ENCODE assay signal across 8 cellular contexts in genomic region chr2:200383380-200384110, GRCh38.
DNase-seq lines count a peak whose midpoint lies in the region; ATAC-seq, FAIRE-seq and TF ChIP-seq lines count a peak whose summit lies in the region.

No MANE protein-coding gene starts in this region.

- H3K9me3 ChIP-seq in GM12878 (replicated peaks; ENCODE audit: control insufficient read depth, insufficient read depth, low read length), result peaks cover 1% of the 10 kb centered on the region; the same call in 2 of the 3 replicates

- TF ChIP-seq EP300 in GM12878 (IDR thresholded peaks at IDR 0.05; ENCODE audit: borderline replicate concordance in 1 of 2, control insufficient read depth in 1 of 2, low read depth in 2 of 2, low read length in 2 of 2), result no peak

- 41% methylated on average over 6 of the region's 6 CpGs for WGBS in GM12878 (ENCODE audit: insufficient coverage, insufficient replicate concordance, low lambda C conversion rate, missing lambda C conversion rate)
- 31 to 35% methylated on average over 6 of the region's 6 CpGs for WGBS in lower leg skin, 2 donors

- H4K20me1 ChIP-seq in GM12878 (ENCODE audit: control insufficient read depth, insufficient read depth), result no peaks in the 10 kb centered on the region

- peak overlapping the region; percentile 29 for H2AFZ ChIP-seq in GM12878 (ENCODE audit: control insufficient read depth, low read depth, low read length)

- H3K36me3 ChIP-seq in GM06990 (ENCODE audit: control insufficient read depth, insufficient read depth, low read length) (no peaks in the 10 kb centered on the region), GM12878 (ENCODE audit: control insufficient read depth in 2 of 2, insufficient read depth in 2 of 2, low read length in 1 of 2) (no peaks in the 10 kb centered on the region)

- H3K4me3 ChIP-seq in GM06990 (replicated peaks; ENCODE audit: low read depth, low read length), result no peak overlapping the region
- no peak overlapping the region; the same call in 1 of the 2 replicates for H3K4me3 ChIP-seq in GM12878
- H3K4me3 ChIP-seq in lower leg skin (ENCODE audit: low read depth, poor library complexity, severe bottlenecking), result no peak overlapping the region

- peak; percentile 18 for FAIRE-seq in GM12878 (lab: Jason Lieb, UNC)

- peak overlapping the region; percentile 21 for H3K4me2 ChIP-seq in GM12878 (ENCODE audit: control insufficient read depth, insufficient read depth)

- TF ChIP-seq CTCF in GM06990 (IDR thresholded peaks at IDR 0.05; ENCODE audit: insufficient read depth, low read length, poor library complexity, severe bottlenecking) (no peak), GM12878 (IDR thresholded peaks at IDR 0.05 in 2 of 3, conservative IDR thresholded peaks at IDR 0.05 in 1 of 3; ENCODE audit: control insufficient read depth in 2 of 3, extremely low read depth in 1 of 3, insufficient read depth in 1 of 3, low read depth in 3 of 3, low read length in 3 of 3) (no peak), lower leg skin (IDR thresholded peaks at IDR 0.05) (no peak)

- intact Hi-C loops in GM12878 (cut with micrococcal nuclease; ENCODE audit: unreplicated experiment), result no loop called here
- intact Hi-C loops in lower leg skin (cut with DNase I; ENCODE audit: low total_unique reads), result no loop called here

- H3K4me1 ChIP-seq in GM12878 (ENCODE audit: control insufficient read depth, insufficient read depth, low read length), result peaks cover 23% of the 10 kb centered on the region

- POLR2A ChIA-PET in GM12878 (lab: Charles Lee), result interaction anchor here (0.7 to 1.1 kb wide), 2 partner anchors 10 to 11 kb away, joined by 3 to 5 read pairs; no protein-coding TSS in a partner anchor

- peak overlapping the region; percentile 76 for H3K27ac ChIP-seq in GM12878 (ENCODE audit: control insufficient read depth, insufficient read depth)

- peak overlapping the region; percentile 4; the same call in 1 of the 2 replicates for H3K9ac ChIP-seq in GM12878 (ENCODE audit: control insufficient read depth, insufficient read depth, low read length)

- RAD21 ChIA-PET in GM12878 (lab: Charles Lee; ENCODE audit: unreplicated experiment), result no interaction called here

- peaks cover 3% of the 10 kb centered on the region for H3K79me2 ChIP-seq in GM12878 (ENCODE audit: control insufficient read depth, insufficient read depth, low read length)

- SMC1A ChIA-PET in GM12878 (lab: Charles Lee; ENCODE audit: uncharacterized antibody, unreplicated experiment), result interaction anchor here (0.9 to 2.7 kb wide), 7 partner anchors 8 to 66 kb away, joined by 3 to 14 read pairs (median 3); no protein-coding TSS in a partner anchor

- in situ Hi-C loops in GM12878 (cut with MboI), result no loop called here

- peak; percentile 48 for DNase-seq in GM06990 (ENCODE audit: extremely low read depth, insufficient read length)
- peak; percentile 50 for DNase-seq in NAMALWA (ENCODE audit: low spot score)
- peak; percentile 60 for DNase-seq in GM12878 (ENCODE audit: low read depth, low spot score)
- DNase-seq in left lobe of liver (ENCODE audit: low spot score), result no peak
- DNase-seq in NCI-H345 (lab: John Stamatoyannopoulos, UW), result no peak
- DNase-seq in RKO (ENCODE audit: low spot score), result no peak
- no peak for DNase-seq in lower leg skin (ENCODE audit: low spot score in 2 of 2)

- no peak for TF ChIP-seq POLR2A in GM12878 (IDR thresholded peaks at IDR 0.05; ENCODE audit: low read depth, low read length)
- TF ChIP-seq POLR2A in lower leg skin (IDR thresholded peaks at IDR 0.05), result no peak

- H3K27me3 ChIP-seq in GM06990 (replicated peaks; ENCODE audit: control insufficient read depth, insufficient read depth, low read length) (no peaks in the 10 kb centered on the region), GM12878 (replicated peaks in 1 of 2; ENCODE audit: control insufficient read depth in 2 of 2, insufficient read depth in 2 of 2, low read length in 1 of 2) (no peaks in the 10 kb centered on the region)

- BruUV-seq in GM12878 (replicated peaks; lab: Mats Ljungman, UMichigan), result no TSS peak

- CTCF ChIA-PET in GM12878 (lab: Yijun Ruan, JAX), result interaction anchor here (1.4 kb wide), 2 partner anchors 12 to 89 kb away, joined by 3 to 4 read pairs; no protein-coding TSS in a partner anchor

- ATAC-seq in GM21737 (IDR thresholded peaks at IDR 0.05; ENCODE audit: unreplicated experiment), result peak; percentile 56
- ATAC-seq in GM12878, result peak; percentile 93
- peak; percentile 73 for ATAC-seq in left lobe of liver

- no peak for TF ChIP-seq RAD21 in GM12878 (IDR thresholded peaks at IDR 0.05; ENCODE audit: insufficient read depth, low read depth, low read length)

TF ChIP-seq in GM12878, 131 proteins besides CTCF, POLR2A, EP300 and RAD21:
- TF ChIP-seq ATF2 (IDR thresholded peaks at IDR 0.05; ENCODE audit: low read length) (peak; percentile 44; the same call in 1 of the 2 replicates), ATF7 (IDR thresholded peaks at IDR 0.05; ENCODE audit: low read depth) (peak; percentile 73), TCF3 (IDR thresholded peaks at IDR 0.05; ENCODE audit: borderline replicate concordance, insufficient read depth, low read depth, low read length) (no peak)

Comparison
In these comparisons a context has a peak if more than half of its experiments do, and no peak if none do; other contexts are left out.
1. DNase-seq: peak in GM06990 (single experiment), NAMALWA (single experiment) and GM12878 (single experiment); none in left lobe of liver (single experiment), NCI-H345 (single experiment), RKO (single experiment) and lower leg skin (0 of 2).
2. Peak in every context shown above with its lines, with median percentiles within 50 percentile points of each other: ATAC-seq.